24 cellular contexts compared by ENCODE assay signal in genomic region chr12:101748907-101749306, GRCh38. TPM values are rescaled to one million over a fixed set of nuclear protein-coding genes. Genes with fewer than 3 reads are reported as not detected.
DNase-seq lines count a peak whose midpoint lies in the region; ATAC-seq, FAIRE-seq and TF ChIP-seq lines count a peak whose summit lies in the region.
"Had no signal": no experiment of that assay in that cellular context is flagged by ENCODE, and none has a peak within 500 bp of the region (broad histone marks: within the 10 kb centered on the region; RNA-seq: fewer than 3 reads in every experiment).

No MANE protein-coding gene starts in this region.

- H3K9me1 ChIP-seq in K562 (ENCODE audit: control insufficient read depth, insufficient read depth, low read length): no peaks in the 10 kb centered on the region

- H3K4me2 ChIP-seq in HepG2 (ENCODE audit: low read depth, low read length) (no peak overlapping the region), K562 (ENCODE audit: insufficient read depth, low read length) (no peak overlapping the region)
- H3K4me2 ChIP-seq: GM23338 had no signal

- no peak for TF ChIP-seq CTCF in HepG2 (CRISPR knock-in tag; IDR thresholded peaks at IDR 0.05)
- TF ChIP-seq CTCF in right lobe of liver (IDR thresholded peaks at IDR 0.05): no peak
- TF ChIP-seq CTCF in K562 (IDR thresholded peaks at IDR 0.05 in 2 of 3, conservative IDR thresholded peaks at IDR 0.05 in 1 of 3; ENCODE audit: insufficient read depth in 2 of 3, low read depth in 1 of 3, low read length in 3 of 3): no peak

- H3K9ac ChIP-seq in HepG2 (ENCODE audit: insufficient read depth, low read depth, low read length): no peak overlapping the region
- no peak overlapping the region for H3K9ac ChIP-seq in K562 (ENCODE audit: insufficient read depth in 1 of 2, low read depth in 2 of 2, low read length in 2 of 2)
- H3K9ac ChIP-seq: BLaER1 had no signal

- no peaks in the 10 kb centered on the region for H3K27me3 Mint-ChIP-seq in stimulated activated memory B cell treated with anti-CD40 and anti-IgM and Interleukin-4, amounts not matched to agents 10 μg/mL and 1 μg/mL and 100 μg/mL, for 72 hours
- no peaks in the 10 kb centered on the region for H3K27me3 Mint-ChIP-seq in activated T-cell treated with anti-CD3 and anti-CD28 coated beads, Interleukin-2, amount 50 U/mL, for 4 hours (ENCODE audit: low read depth)
- H3K27me3 Mint-ChIP-seq: IgD-negative memory B cell had no signal

- CTCF ChIA-PET in HepG2 (lab: Yijun Ruan, JAX; ENCODE audit: low intra/inter-chr PET ratio, low total read pairs): no interaction called here
- CTCF ChIA-PET in K562 (lab: Yijun Ruan, JAX; ENCODE audit: low intra/inter-chr PET ratio): no interaction called here

- H2AFZ ChIP-seq in HepG2 (ENCODE audit: low read length) (no peak overlapping the region), K562 (ENCODE audit: low read depth, low read length) (no peak overlapping the region)
- H2AFZ ChIP-seq: GM23338 had no signal

- H3K27me3 ChIP-seq in HepG2 (ENCODE audit: control insufficient read depth in 1 of 2, insufficient read depth in 2 of 2, low read length in 2 of 2) (no peaks in the 10 kb centered on the region), right lobe of liver (no peaks in the 10 kb centered on the region), K562 (ENCODE audit: control insufficient read depth in 2 of 2, insufficient read depth in 2 of 2, low read length in 2 of 2) (no peaks in the 10 kb centered on the region)
- H3K27me3 ChIP-seq: BLaER1 had no signal

- no peak overlapping the region for H3K4me3 ChIP-seq in HepG2 (replicated peaks in 1 of 3; ENCODE audit: insufficient read depth in 1 of 3, low read depth in 2 of 3, low read length in 3 of 3)
- H3K4me3 ChIP-seq in right lobe of liver: no peak overlapping the region
- H3K4me3 ChIP-seq in K562: no peak overlapping the region
- H3K4me3 ChIP-seq: BLaER1, GM12878, GM23338 had no signal

- ATAC-seq in HepG2: no peak
- no peak for ATAC-seq in right lobe of liver
- ATAC-seq in K562: no peak
- ATAC-seq in stimulated activated memory B cell treated with anti-CD40 and anti-IgM and Interleukin-4, amounts not matched to agents 10 μg/mL and 1 μg/mL and 100 μg/mL, for 72 hours: no peak
- ATAC-seq in activated T-cell treated with anti-CD3 and anti-CD28 coated beads, Interleukin-2, amount 50 U/mL, for 4 hours: no peak
- no peak for ATAC-seq in HG02938 (IDR thresholded peaks at IDR 0.05; ENCODE audit: unreplicated experiment)
- ATAC-seq: CD8-positive, alpha-beta T cell; GM12878; GM23338 had no signal

- H3K4me1 ChIP-seq in HepG2 (ENCODE audit: insufficient read depth, low read length) (peaks cover 5% of the 10 kb centered on the region; the same call in 1 of the 2 replicates), right lobe of liver (no peaks in the 10 kb centered on the region), K562 (replicated peaks in 1 of 2; ENCODE audit: control insufficient read depth in 2 of 2, insufficient read depth in 2 of 2, low read length in 2 of 2) (no peaks in the 10 kb centered on the region)

- FAIRE-seq in HepG2 (lab: Jason Lieb, UNC): no peak
- FAIRE-seq in G401.6 (lab: Jason Lieb, UNC): peak; percentile 11
- FAIRE-seq in K562 (lab: Jason Lieb, UNC): no peak
- FAIRE-seq: GM12878, H54 had no signal

- intact Hi-C loops in HepG2 (cut with micrococcal nuclease; ENCODE audit: unreplicated experiment) (no loop called here), right lobe of liver (cut with DNase I) (no loop called here), K562 (cut with micrococcal nuclease) (no loop called here)

- DNase-seq in HepG2 (ENCODE audit: low spot score) (no peak), right lobe of liver (no peak), K562 (ENCODE audit: extremely low read depth in 1 of 4, low spot score in 3 of 4) (no peak), Ammon's horn (ENCODE audit: low spot score) (no peak)
- no peak for DNase-seq in activated T-cell treated with anti-CD3 and anti-CD28 coated beads, Interleukin-2, amount 50 U/mL, for 4 hours
- DNase-seq: ACHN; AML-193; Calu3; CD8-positive, alpha-beta T cell; DMS79 treated with DMSO at 0.1 percent for 48 hours; HCEC 1CT; KG1 had no signal

- TF ChIP-seq POLR2A in HepG2 (IDR thresholded peaks at IDR 0.05; ENCODE audit: insufficient read depth in 1 of 2, low read depth in 2 of 2, low read length in 2 of 2): no peak
- TF ChIP-seq POLR2A in right lobe of liver (IDR thresholded peaks at IDR 0.05): no peak
- no peak for TF ChIP-seq POLR2A in K562 (conservative IDR thresholded peaks at IDR 0.05)

- no peak overlapping the region for H3K27ac ChIP-seq in HepG2 (ENCODE audit: extremely low read length, insufficient read depth, low read length)
- H3K27ac ChIP-seq in right lobe of liver: no peak overlapping the region
- H3K27ac ChIP-seq in K562 (ENCODE audit: extremely low read depth, low read depth, low read length): no peak overlapping the region
- H3K27ac ChIP-seq: BLaER1, HL-60 had no signal

- H3K27ac Mint-ChIP-seq in stimulated activated memory B cell treated with anti-CD40 and anti-IgM and Interleukin-4, amounts not matched to agents 10 μg/mL and 1 μg/mL and 100 μg/mL, for 72 hours: peak overlapping the region; percentile 50
- H3K27ac Mint-ChIP-seq: GM23338 had no signal

- BruUV-seq in HepG2 (replicated peaks; lab: Mats Ljungman, UMichigan): no TSS peak
- BruUV-seq in K562 (replicated peaks; lab: Mats Ljungman, UMichigan): no TSS peak

- WGBS in HepG2 (ENCODE audit: low lambda C conversion rate): 97% methylated on average over 1 of the region's 1 CpG
- WGBS in right lobe of liver (ENCODE audit: insufficient coverage, low coverage, low lambda C conversion rate, missing lambda C conversion rate): 94% methylated on average over 1 of the region's 1 CpG
- WGBS in K562 (ENCODE audit: insufficient coverage, low coverage, missing lambda C conversion rate): 89% methylated on average over 1 of the region's 1 CpG

- no peak for TF ChIP-seq EP300 in HepG2 (IDR thresholded peaks at IDR 0.05; ENCODE audit: low read depth in 2 of 2, low read length in 2 of 2)
- TF ChIP-seq EP300 in HepG2 (CRISPR knock-in tag; IDR thresholded peaks at IDR 0.05; ENCODE audit: borderline replicate concordance): no peak
- TF ChIP-seq EP300 in K562 (IDR thresholded peaks at IDR 0.05; ENCODE audit: low read length): no peak

- H3K9me3 ChIP-seq in HepG2 (ENCODE audit: low read length): no peaks in the 10 kb centered on the region
- H3K9me3 ChIP-seq in right lobe of liver: no peaks in the 10 kb centered on the region
- H3K9me3 ChIP-seq in K562 (replicated peaks; ENCODE audit: control insufficient read depth, insufficient read depth, low read depth, low read length): no peaks in the 10 kb centered on the region
- H3K9me3 ChIP-seq: BLaER1 had no signal

- H4K20me1 ChIP-seq in HepG2 (ENCODE audit: insufficient read depth, low read length): no peaks in the 10 kb centered on the region
- H4K20me1 ChIP-seq in K562 (replicated peaks; ENCODE audit: control insufficient read depth, insufficient read depth, low read length): no peaks in the 10 kb centered on the region
- H4K20me1 ChIP-seq: BLaER1 had no signal

- H3K79me2 ChIP-seq in HepG2 (ENCODE audit: insufficient read depth, low read length) (no peaks in the 10 kb centered on the region), K562 (ENCODE audit: control insufficient read depth, insufficient read depth, low read length) (no peaks in the 10 kb centered on the region)

- no peak overlapping the region for H3K4me3 Mint-ChIP-seq in stimulated activated memory B cell treated with anti-CD40 and anti-IgM and Interleukin-4, amounts not matched to agents 10 μg/mL and 1 μg/mL and 100 μg/mL, for 72 hours
- no peak overlapping the region for H3K4me3 Mint-ChIP-seq in activated T-cell treated with anti-CD3 and anti-CD28 coated beads, Interleukin-2, amount 50 U/mL, for 4 hours
- H3K4me3 Mint-ChIP-seq: CD14-positive monocyte; CD8-positive, alpha-beta T cell; GM23338 had no signal

- H3K36me3 Mint-ChIP-seq in stimulated activated memory B cell treated with anti-CD40 and anti-IgM and Interleukin-4, amounts not matched to agents 10 μg/mL and 1 μg/mL and 100 μg/mL, for 72 hours: peaks cover 82% of the 10 kb centered on the region
- peaks cover 22% of the 10 kb centered on the region for H3K36me3 Mint-ChIP-seq in activated T-cell treated with anti-CD3 and anti-CD28 coated beads, Interleukin-2, amount 50 U/mL, for 4 hours (ENCODE audit: insufficient read depth)

- H3K36me3 ChIP-seq in HepG2 (replicated peaks in 1 of 2; ENCODE audit: control insufficient read depth in 1 of 2, insufficient read depth in 2 of 2, low read length in 2 of 2) (peaks cover 9 to 24% of the 10 kb centered on the region in 2 experiments), right lobe of liver (peaks cover 0 to 48% (median 13%) of the 10 kb centered on the region in 4 donors), K562 (ENCODE audit: control insufficient read depth, insufficient read depth, low read length) (peaks cover 84% of the 10 kb centered on the region)

- no peak for TF ChIP-seq RAD21 in HepG2 (CRISPR knock-in tag; IDR thresholded peaks at IDR 0.05)
- TF ChIP-seq RAD21 in K562 (CRISPR knock-in tag; conservative IDR thresholded peaks at IDR 0.05 in 1 of 2, IDR thresholded peaks at IDR 0.05 in 1 of 2): no peak

- H3K4me1 Mint-ChIP-seq in stimulated activated memory B cell treated with anti-CD40 and anti-IgM and Interleukin-4, amounts not matched to agents 10 μg/mL and 1 μg/mL and 100 μg/mL, for 72 hours: peaks cover 38% of the 10 kb centered on the region
- peaks cover 3% of the 10 kb centered on the region for H3K4me1 Mint-ChIP-seq in activated T-cell treated with anti-CD3 and anti-CD28 coated beads, Interleukin-2, amount 50 U/mL, for 4 hours (ENCODE audit: low read depth)

- POLR2A ChIA-PET in HepG2 (lab: Yijun Ruan, JAX) (no interaction called here), K562 (lab: Yijun Ruan, JAX) (no interaction called here)

- in situ Hi-C loops in HepG2 (cut with HindIII; ENCODE audit: extremely low pct_ligation_motif_present, low pct_unique_long_range_greater_than_20kb): no loop called here
- in situ Hi-C loops in K562 (cut with MboI): no loop called here

- no peaks in the 10 kb centered on the region for H3K9me3 Mint-ChIP-seq in stimulated activated memory B cell treated with anti-CD40 and anti-IgM and Interleukin-4, amounts not matched to agents 10 μg/mL and 1 μg/mL and 100 μg/mL, for 72 hours
- no peaks in the 10 kb centered on the region for H3K9me3 Mint-ChIP-seq in activated T-cell treated with anti-CD3 and anti-CD28 coated beads, Interleukin-2, amount 50 U/mL, for 4 hours
- H3K9me3 Mint-ChIP-seq: CD8-positive, alpha-beta T cell; GM23338; IgD-negative memory B cell had no signal

RNA-seq across cellular contexts. Expression of gene SYCP3, which starts 9.6 kb away (rescaled TPM):
- total RNA-seq in HepG2 (2016; rRNA removed; fragmentation: Illumina TruSeq; extraction: Trizol) (not detected in 2 replicates), right lobe of liver (not detected), K562 (2014; rRNA removed) (0.37 TPM in 1 of 2 replicates, not detected in the other), K562 (2014; rRNA removed; fragmentation: Illumina TruSeq; extraction: Trizol) (0.15 TPM in 1 of 2 replicates, not detected in the other), K562 (2015; rRNA removed; fragmentation: Illumina TruSeq; extraction: Trizol) (0.22 TPM in 1 of 2 replicates, not detected in the other), K562 (2021) (not detected in 2 replicates)
- not detected in 2 replicates for total RNA-seq in HepG2 (2016; cell fraction: cytosol; rRNA removed; fragmentation: Illumina TruSeq; extraction: Trizol; ENCODE audit: low read depth)
- total RNA-seq in HepG2 (2016; cell fraction: insoluble cytoplasmic fraction; rRNA removed; fragmentation: Illumina TruSeq; extraction: Trizol): not detected in 2 replicates
- not detected in 2 replicates for total RNA-seq in HepG2 (2016; cell fraction: membrane; rRNA removed; fragmentation: Illumina TruSeq; extraction: Trizol)
- total RNA-seq in HepG2 (2016; cell fraction: nucleus; rRNA removed; fragmentation: Illumina TruSeq; extraction: Trizol): not detected in 2 replicates
- polyA plus RNA-seq in HepG2 (2011; rRNA removed) (not detected in 2 replicates), K562 (2011; rRNA removed) (0.11 and 0.16 TPM in 2 replicates), K562 (2014; fragmentation: Illumina TruSeq; extraction: Trizol) (not detected in 2 replicates), K562 (2014; fragmentation: Nextera tagmentation; extraction: Ambion mirVana) (under 1 TPM; 0.25 TPM), K562 (2014; rRNA removed) (not detected in 2 replicates)
- not detected in 2 replicates for polyA plus RNA-seq in HepG2 (2011; cell fraction: cytosol; rRNA removed)
- polyA plus RNA-seq in HepG2 (2011; cell fraction: nucleus; rRNA removed): not detected in 2 replicates
- polyA plus RNA-seq in HepG2 (2012): 0.97 and 1.0 TPM in 2 replicates
- polyA plus RNA-seq in HepG2 (2016; cell fraction: cytosol; fragmentation: Illumina TruSeq; extraction: Trizol; ENCODE audit: low read depth): not detected in 2 replicates
- not detected in 2 replicates for polyA plus RNA-seq in HepG2 (2016; cell fraction: insoluble cytoplasmic fraction; fragmentation: Illumina TruSeq; extraction: Trizol; ENCODE audit: low read depth)
- polyA plus RNA-seq in HepG2 (2016; cell fraction: membrane; fragmentation: Illumina TruSeq; extraction: Trizol; ENCODE audit: low read depth): not detected in 2 replicates
- not detected in 2 replicates for polyA plus RNA-seq in HepG2 (2016; cell fraction: nucleus; fragmentation: Illumina TruSeq; extraction: Trizol; ENCODE audit: insufficient read depth, low read depth)
- 0.12 TPM in 1 of 2 replicates, not detected in the other for polyA minus RNA-seq in HepG2 (2011; rRNA and poly(A)+ RNA removed; ENCODE audit: low replicate concordance)
- polyA minus RNA-seq in HepG2 (2011; cell fraction: cytosol; rRNA and poly(A)+ RNA removed): not detected in 2 replicates
- polyA minus RNA-seq in HepG2 (2011; cell fraction: nucleus; rRNA and poly(A)+ RNA removed): 0.50 and 0.90 TPM in 2 replicates
- 0.35 and 0.97 TPM in 2 replicates for total RNA-seq in K562 (2011; cell fraction: chromatin; rRNA removed; ENCODE audit: low replicate concordance)
- total RNA-seq in K562 (2011; cell fraction: nucleolus; rRNA removed): 0.33 TPM in 1 of 2 replicates, not detected in the other
- 0.37 and 0.46 TPM in 2 replicates for total RNA-seq in K562 (2011; cell fraction: nucleoplasm; rRNA removed)
- polyA plus RNA-seq in K562 (2011; cell fraction: cytosol; rRNA removed): not detected in 2 replicates
- 0.10 and 0.11 TPM in 2 replicates for polyA plus RNA-seq in K562 (2011; cell fraction: nucleus; rRNA removed)
- polyA plus RNA-seq in K562 (2012): 0.16 and 0.29 TPM in 2 replicates
- 0.15 TPM in 1 of 2 replicates, not detected in the other for polyA minus RNA-seq in K562 (2011; rRNA and poly(A)+ RNA removed)
- polyA minus RNA-seq in K562 (2011; cell fraction: cytosol; rRNA and poly(A)+ RNA removed): not detected in 2 replicates
- 0.11 and 0.13 TPM in 2 replicates for polyA minus RNA-seq in K562 (2011; cell fraction: nucleus; rRNA and poly(A)+ RNA removed)
- under 1 TPM in 2 of 3 donors, not detected in 1; 0.13 to 0.43 TPM for total RNA-seq in activated T-cell treated with anti-CD3 and anti-CD28 coated beads, Interleukin-2, amount 50 U/mL, for 4 hours
- total RNA-seq: A172, HT1080 had no signal
- polyA plus RNA-seq: CD14-positive monocyte had no signal

RNA-seq across cellular contexts. Expression of gene CHPT1, which starts 51.5 kb away (rescaled TPM):
- total RNA-seq in HepG2 (2016; rRNA removed; fragmentation: Illumina TruSeq; extraction: Trizol): 129 and 178 TPM in 2 replicates
- total RNA-seq in HepG2 (2016; cell fraction: cytosol; rRNA removed; fragmentation: Illumina TruSeq; extraction: Trizol; ENCODE audit: low read depth): 208 and 211 TPM in 2 replicates
- total RNA-seq in HepG2 (2016; cell fraction: insoluble cytoplasmic fraction; rRNA removed; fragmentation: Illumina TruSeq; extraction: Trizol): 126 and 183 TPM in 2 replicates
- 296 and 310 TPM in 2 replicates for total RNA-seq in HepG2 (2016; cell fraction: membrane; rRNA removed; fragmentation: Illumina TruSeq; extraction: Trizol)
- 171 and 189 TPM in 2 replicates for total RNA-seq in HepG2 (2016; cell fraction: nucleus; rRNA removed; fragmentation: Illumina TruSeq; extraction: Trizol)
- polyA plus RNA-seq in HepG2 (2011; rRNA removed): 88.1 and 117 TPM in 2 replicates
- 49.7 and 67.3 TPM in 2 replicates for polyA plus RNA-seq in HepG2 (2011; cell fraction: cytosol; rRNA removed)
- 44.4 and 56.5 TPM in 2 replicates for polyA plus RNA-seq in HepG2 (2011; cell fraction: nucleus; rRNA removed)
- polyA plus RNA-seq in HepG2 (2012): 90.0 and 113 TPM in 2 replicates
- polyA plus RNA-seq in HepG2 (2016; cell fraction: cytosol; fragmentation: Illumina TruSeq; extraction: Trizol; ENCODE audit: low read depth): 361 and 410 TPM in 2 replicates
- 161 and 176 TPM in 2 replicates for polyA plus RNA-seq in HepG2 (2016; cell fraction: insoluble cytoplasmic fraction; fragmentation: Illumina TruSeq; extraction: Trizol; ENCODE audit: low read depth)
- polyA plus RNA-seq in HepG2 (2016; cell fraction: membrane; fragmentation: Illumina TruSeq; extraction: Trizol; ENCODE audit: low read depth): 379 and 382 TPM in 2 replicates
- 235 and 262 TPM in 2 replicates for polyA plus RNA-seq in HepG2 (2016; cell fraction: nucleus; fragmentation: Illumina TruSeq; extraction: Trizol; ENCODE audit: insufficient read depth, low read depth)
- 12.6 and 91.0 TPM in 2 replicates for polyA minus RNA-seq in HepG2 (2011; rRNA and poly(A)+ RNA removed; ENCODE audit: low replicate concordance)
- 46.9 and 67.8 TPM in 2 replicates for polyA minus RNA-seq in HepG2 (2011; cell fraction: cytosol; rRNA and poly(A)+ RNA removed)
- 134 and 160 TPM in 2 replicates for polyA minus RNA-seq in HepG2 (2011; cell fraction: nucleus; rRNA and poly(A)+ RNA removed)
- 100 to 1,000 TPM in 1 of 6 experiments, 10 to 100 TPM in 5; 52.3 to 110 (median 75.8) TPM for total RNA-seq in right lobe of liver
- total RNA-seq in K562 (2011; cell fraction: chromatin; rRNA removed; ENCODE audit: low replicate concordance): 54.6 and 85.9 TPM in 2 replicates
- total RNA-seq in K562 (2011; cell fraction: nucleolus; rRNA removed): 78.3 and 80.9 TPM in 2 replicates
- 85.9 and 96.9 TPM in 2 replicates for total RNA-seq in K562 (2011; cell fraction: nucleoplasm; rRNA removed)
- 170 and 210 TPM in 2 replicates for total RNA-seq in K562 (2014; rRNA removed)
- total RNA-seq in K562 (2014; rRNA removed; fragmentation: Illumina TruSeq; extraction: Trizol): 112 and 123 TPM in 2 replicates
- total RNA-seq in K562 (2015; rRNA removed; fragmentation: Illumina TruSeq; extraction: Trizol): 75.4 and 75.5 TPM in 2 replicates
- 95.0 and 103 TPM in 2 replicates for total RNA-seq in K562 (2021)
- 66.5 and 91.9 TPM in 2 replicates for polyA plus RNA-seq in K562 (2011; rRNA removed)
- polyA plus RNA-seq in K562 (2011; cell fraction: cytosol; rRNA removed): 47.4 and 49.6 TPM in 2 replicates
- 42.3 and 43.3 TPM in 2 replicates for polyA plus RNA-seq in K562 (2011; cell fraction: nucleus; rRNA removed)
- 75.7 and 82.7 TPM in 2 replicates for polyA plus RNA-seq in K562 (2012)
- 62.8 and 69.4 TPM in 2 replicates for polyA plus RNA-seq in K562 (2014; fragmentation: Illumina TruSeq; extraction: Trizol)
- polyA plus RNA-seq in K562 (2014; fragmentation: Nextera tagmentation; extraction: Ambion mirVana): 10 to 100 TPM; 15.3 to 24.3 TPM
- polyA plus RNA-seq in K562 (2014; rRNA removed): 92.5 and 111 TPM in 2 replicates
- polyA minus RNA-seq in K562 (2011; rRNA and poly(A)+ RNA removed): 32.0 and 33.2 TPM in 2 replicates
- polyA minus RNA-seq in K562 (2011; cell fraction: cytosol; rRNA and poly(A)+ RNA removed): 25.0 and 28.9 TPM in 2 replicates
- polyA minus RNA-seq in K562 (2011; cell fraction: nucleus; rRNA and poly(A)+ RNA removed): 58.8 and 71.3 TPM in 2 replicates
- total RNA-seq in activated T-cell treated with anti-CD3 and anti-CD28 coated beads, Interleukin-2, amount 50 U/mL, for 4 hours: 10 to 100 TPM; 16.3 to 18.2 (median 16.5) TPM

Comparison
In these comparisons a context has a peak if more than half of its experiments do, and no peak if none do; other contexts are left out.
1. Of the 241 proteins assayed by ChIP-seq in both HepG2 and K562: peak only in HepG2: MAFF and MAFK; only in K562: none; in both: none; in neither: 239.